In genomic region chr7:51354897-51355296, GRCh38 we compare ENCODE assay signal across 1 cellular context.
TF ChIP-seq lines count a peak whose summit lies in the region.

No MANE protein-coding gene starts in this region.

TF ChIP-seq in K562, 482 proteins besides CTCF, POLR2A, EP300 and RAD21:
- TF ChIP-seq ZNF740 (CRISPR knock-in tag; IDR thresholded peaks at IDR 0.05) (peak; percentile 76; the same call in 1 of the 2 replicates), ZNF740 (tag; IDR thresholded peaks at IDR 0.05) (no peak), CTCFL (IDR thresholded peaks at IDR 0.05; ENCODE audit: borderline replicate concordance, insufficient read depth, low read depth, low read length, poor library complexity, severe bottlenecking) (peak; percentile 40), E2F4 (CRISPR knock-in tag; IDR thresholded peaks at IDR 0.05; ENCODE audit: low read depth) (no peak), KLF13 (tag; IDR thresholded peaks at IDR 0.05; ENCODE audit: borderline replicate concordance, low read depth) (0 out of 2 replicates have a peak, but pooled peaks have one; percentile 43), FOSL1 (tag; conservative IDR thresholded peaks at IDR 0.05) (no peak), USF2 (CRISPR knock-in tag; IDR thresholded peaks at IDR 0.05) (no peak)
TF ChIP-seq in K562: peak in this region for 3.
